8 cellular contexts compared by ENCODE assay signal in the genomic region with DNA sequence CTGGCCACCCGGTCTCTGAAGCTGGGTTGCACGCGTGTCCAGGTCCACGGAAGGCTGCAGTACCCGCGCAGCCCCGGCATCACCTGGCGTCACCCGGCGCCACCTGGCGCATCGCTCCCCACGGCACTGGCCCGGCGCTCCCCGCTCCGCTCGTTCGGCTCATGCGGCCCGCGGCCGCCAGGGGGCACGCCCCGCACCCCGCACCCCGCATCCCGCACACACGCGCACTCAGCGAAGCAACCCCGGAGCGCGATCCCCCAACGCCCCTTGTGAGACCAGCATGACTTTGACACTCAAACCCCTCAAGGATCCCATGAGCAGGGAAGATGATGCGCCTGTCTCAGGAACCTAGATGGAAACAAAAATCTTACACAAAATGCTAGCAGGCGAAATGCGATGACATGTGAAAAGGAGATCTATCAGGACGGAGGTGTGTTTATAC. TPM values are rescaled to one million over a fixed set of nuclear protein-coding genes. Genes with fewer than 3 reads are reported as not detected.
DNase-seq lines count a peak whose midpoint lies in the region; ATAC-seq, FAIRE-seq and TF ChIP-seq lines count a peak whose summit lies in the region.

No MANE protein-coding gene starts in this region.

- FAIRE-seq in K562 (lab: Jason Lieb, UNC) = no peak

- no peak overlapping the region for H3K27ac ChIP-seq in DND-41 (ENCODE audit: low read length)
- no peak overlapping the region for H3K27ac ChIP-seq in K562 (ENCODE audit: extremely low read depth, low read depth, low read length)

- whole genome bisulfite sequencing in K562 (ENCODE audit: insufficient coverage, low coverage, missing lambda C conversion rate) = 3% methylated on average over 33 of the region's 39 CpGs

- H3K9me3 ChIP-seq in DND-41 (ENCODE audit: insufficient read depth, low read length, severe bottlenecking) (no peaks in the 10 kb centered on the region), K562 (replicated peaks; ENCODE audit: control insufficient read depth, insufficient read depth, low read depth, low read length) (no peaks in the 10 kb centered on the region)

- H3K9me1 ChIP-seq in K562 (ENCODE audit: control insufficient read depth, insufficient read depth, low read length) = no peaks in the 10 kb centered on the region

- CTCF ChIA-PET in K562 (lab: Yijun Ruan, JAX; ENCODE audit: low intra/inter-chr PET ratio) = interaction anchor here (0.7 to 4.7 kb wide), 10 partner anchors 17 to 324 kb away, joined by 3 to 50 read pairs (median 13); partner anchors contain the start of gene CAPN5

- H4K20me1 ChIP-seq in DND-41 (ENCODE audit: insufficient read depth, low read length) = no peaks in the 10 kb centered on the region
- H4K20me1 ChIP-seq in K562 (replicated peaks; ENCODE audit: control insufficient read depth, insufficient read depth, low read length) = no peaks in the 10 kb centered on the region

- no peak for DNase-seq in DND-41
- peak in 4 of 5 donors; percentile 31 to 46 (median 38) for DNase-seq in T-helper 1 cell
- peak; percentile 80 to 89 (median 88) for DNase-seq in K562 (ENCODE audit: extremely low read depth in 1 of 4, low spot score in 3 of 4)
- DNase-seq in inferior parietal cortex (ENCODE audit: extremely low spot score) = peak; percentile 24
- peak; percentile 58 for DNase-seq in stimulated activated CD4-positive, alpha-beta T cell treated with anti-CD3 and anti-CD28 coated beads, Interleukin-4, amount 100 ng/mL, for 24 hours
- DNase-seq in KG1 (lab: John Stamatoyannopoulos, UW) = no peak

- no peak overlapping the region for H3K4me2 ChIP-seq in DND-41 (ENCODE audit: insufficient read depth, low read length)
- peak overlapping the region; percentile 71 for H3K4me2 ChIP-seq in K562 (ENCODE audit: insufficient read depth, low read length)

- no peak for TF ChIP-seq POLR2A in K562 (conservative IDR thresholded peaks at IDR 0.05)

- POLR2A ChIA-PET in K562 (lab: Yijun Ruan, JAX) = interaction anchor here (1.0 kb wide), 1 partner anchor 134 kb away, joined by 3 read pairs; no protein-coding TSS in a partner anchor

- no peaks in the 10 kb centered on the region for H3K27me3 ChIP-seq in DND-41 (ENCODE audit: insufficient read depth, low read length, poor library complexity)
- H3K27me3 ChIP-seq in K562 (ENCODE audit: control insufficient read depth in 2 of 2, insufficient read depth in 2 of 2, low read length in 2 of 2) = no peaks in the 10 kb centered on the region

- H2AFZ ChIP-seq in DND-41 (ENCODE audit: low read depth, low read length) (no peak overlapping the region), K562 (ENCODE audit: low read depth, low read length) (peak overlapping the region; percentile 68)

- in situ Hi-C loops in K562 (cut with MboI) = loop anchor here (5.0 to 10.0 kb wide), 3 partner anchors 46 to 321 kb away; no protein-coding TSS in a partner anchor

- peak; percentile 62 to 85 for TF ChIP-seq RAD21 in K562 (CRISPR knock-in tag; conservative IDR thresholded peaks at IDR 0.05 in 1 of 2, IDR thresholded peaks at IDR 0.05 in 1 of 2)

- H3K4me3 ChIP-seq in DND-41 (ENCODE audit: low read depth in 1 of 2, low read length in 2 of 2) = no peak overlapping the region
- peak overlapping the region; percentile 0; the same call in 1 of the 2 replicates for H3K4me3 ChIP-seq in K562

- H3K79me2 ChIP-seq in DND-41 (ENCODE audit: insufficient read depth, low read length) (no peaks in the 10 kb centered on the region), K562 (ENCODE audit: control insufficient read depth, insufficient read depth, low read length) (no peaks in the 10 kb centered on the region)

- TF ChIP-seq EP300 in K562 (IDR thresholded peaks at IDR 0.05; ENCODE audit: low read length) = no peak

- peaks cover 6% of the 10 kb centered on the region for H3K4me1 ChIP-seq in DND-41 (ENCODE audit: insufficient read depth, low read length)
- peaks cover 3 to 6% of the 10 kb centered on the region in 2 experiments; a peak in 4 of 5 replicates for H3K4me1 ChIP-seq in K562 (replicated peaks in 1 of 2; ENCODE audit: control insufficient read depth in 2 of 2, insufficient read depth in 2 of 2, low read length in 2 of 2)

- intact Hi-C loops in K562 (cut with micrococcal nuclease) = loop anchor here (1.0 to 5.0 kb wide), 5 partner anchors 67 to 311 kb away; no protein-coding TSS in a partner anchor

- TF ChIP-seq CTCF in DND-41 (IDR thresholded peaks at IDR 0.05; ENCODE audit: borderline replicate concordance, extremely low read depth, low read length, poor library complexity, severe bottlenecking) (peak; percentile 1), K562 (IDR thresholded peaks at IDR 0.05 in 2 of 3, conservative IDR thresholded peaks at IDR 0.05 in 1 of 3; ENCODE audit: insufficient read depth in 2 of 3, low read depth in 1 of 3, low read length in 3 of 3) (peak; percentile 89 to 98 (median 96))

- ATAC-seq in DND-41 (ENCODE audit: insufficient read depth, low read depth) (no peak), HG03103 (IDR thresholded peaks at IDR 0.05; ENCODE audit: low read depth, unreplicated experiment) (peak; percentile 43), K562 (peak; percentile 94), HG02884 (IDR thresholded peaks at IDR 0.05; ENCODE audit: unreplicated experiment) (no peak)

- H3K36me3 ChIP-seq in DND-41 (ENCODE audit: insufficient read depth, low read length) = no peaks in the 10 kb centered on the region
- H3K36me3 ChIP-seq in K562 (ENCODE audit: control insufficient read depth, insufficient read depth, low read length) = no peaks in the 10 kb centered on the region

- no TSS peak for BruUV-seq in K562 (replicated peaks; lab: Mats Ljungman, UMichigan)

- no peak overlapping the region for H3K9ac ChIP-seq in DND-41 (ENCODE audit: low read depth, low read length)
- 0 out of 4 replicates have a peak overlapping the region, but pooled peaks of 1 of the 2 experiments have one; percentile 22 for H3K9ac ChIP-seq in K562 (ENCODE audit: insufficient read depth in 1 of 2, low read depth in 2 of 2, low read length in 2 of 2)

TF ChIP-seq in K562, 482 proteins besides CTCF, POLR2A, EP300 and RAD21 (continues in another document):
- TF ChIP-seq ZNF282 (CRISPR knock-in tag; IDR thresholded peaks at IDR 0.05) = no peak
- peak; percentile 34; the same call in 1 of the 2 replicates for TF ChIP-seq ARID2 (IDR thresholded peaks at IDR 0.05)

RNA-seq across cellular contexts. Expression of gene B3GNT6, which starts 11.9 kb away (rescaled TPM):
- total RNA-seq in K562 (2011; cell fraction: chromatin; rRNA removed; ENCODE audit: low replicate concordance) = 0.21 and 0.25 TPM in 2 replicates
- total RNA-seq in K562 (2011; cell fraction: nucleolus; rRNA removed) = 0.33 TPM in 1 of 2 replicates, not detected in the other
- total RNA-seq in K562 (2011; cell fraction: nucleoplasm; rRNA removed) = not detected in 2 replicates
- not detected in 2 replicates for total RNA-seq in K562 (2014; rRNA removed)
- total RNA-seq in K562 (2014; rRNA removed; fragmentation: Illumina TruSeq; extraction: Trizol) = not detected in 2 replicates
- total RNA-seq in K562 (2015; rRNA removed; fragmentation: Illumina TruSeq; extraction: Trizol) = not detected in 2 replicates
- not detected in 2 replicates for total RNA-seq in K562 (2021)
- polyA plus RNA-seq in K562 (2011; rRNA removed) = 0.03 and 0.04 TPM in 2 replicates
- 0.03 and 0.12 TPM in 2 replicates for polyA plus RNA-seq in K562 (2011; cell fraction: cytosol; rRNA removed)
- polyA plus RNA-seq in K562 (2011; cell fraction: nucleus; rRNA removed) = not detected in 2 replicates
- 0.04 and 0.05 TPM in 2 replicates for polyA plus RNA-seq in K562 (2012)
- polyA plus RNA-seq in K562 (2014; fragmentation: Illumina TruSeq; extraction: Trizol) = not detected in 2 replicates
- not detected for polyA plus RNA-seq in K562 (2014; fragmentation: Nextera tagmentation; extraction: Ambion mirVana)
- not detected in 2 replicates for polyA plus RNA-seq in K562 (2014; rRNA removed)
- not detected in 2 replicates for polyA minus RNA-seq in K562 (2011; rRNA and poly(A)+ RNA removed)
- not detected in 2 replicates for polyA minus RNA-seq in K562 (2011; cell fraction: cytosol; rRNA and poly(A)+ RNA removed)
- not detected in 2 replicates for polyA minus RNA-seq in K562 (2011; cell fraction: nucleus; rRNA and poly(A)+ RNA removed)

RNA-seq across cellular contexts. Expression of gene CAPN5, which starts 20.7 kb away (rescaled TPM):
- 1.3 and 7.9 TPM in 2 replicates for total RNA-seq in K562 (2011; cell fraction: chromatin; rRNA removed; ENCODE audit: low replicate concordance)
- total RNA-seq in K562 (2011; cell fraction: nucleolus; rRNA removed) = 2.8 TPM in 2 replicates
- total RNA-seq in K562 (2011; cell fraction: nucleoplasm; rRNA removed) = 4.2 and 4.4 TPM in 2 replicates
- 0.36 TPM in 1 of 2 replicates, not detected in the other for total RNA-seq in K562 (2014; rRNA removed)
- total RNA-seq in K562 (2014; rRNA removed; fragmentation: Illumina TruSeq; extraction: Trizol) = 0.04 TPM in 1 of 2 replicates, not detected in the other
- 0.14 TPM in 1 of 2 replicates, not detected in the other for total RNA-seq in K562 (2015; rRNA removed; fragmentation: Illumina TruSeq; extraction: Trizol)
- total RNA-seq in K562 (2021) = 0.40 and 0.44 TPM in 2 replicates
- 0.43 and 1.7 TPM in 2 replicates for polyA plus RNA-seq in K562 (2011; rRNA removed)
- 0.49 and 0.81 TPM in 2 replicates for polyA plus RNA-seq in K562 (2011; cell fraction: cytosol; rRNA removed)
- 4.4 and 6.0 TPM in 2 replicates for polyA plus RNA-seq in K562 (2011; cell fraction: nucleus; rRNA removed)
- 1.00 and 1.3 TPM in 2 replicates for polyA plus RNA-seq in K562 (2012)
- 0.13 and 0.44 TPM in 2 replicates for polyA plus RNA-seq in K562 (2014; fragmentation: Illumina TruSeq; extraction: Trizol)
- polyA plus RNA-seq in K562 (2014; fragmentation: Nextera tagmentation; extraction: Ambion mirVana) = not detected
- polyA plus RNA-seq in K562 (2014; rRNA removed) = 0.05 and 0.12 TPM in 2 replicates
- 0.53 and 0.84 TPM in 2 replicates for polyA minus RNA-seq in K562 (2011; rRNA and poly(A)+ RNA removed)
- 0.86 and 3.5 TPM in 2 replicates for polyA minus RNA-seq in K562 (2011; cell fraction: cytosol; rRNA and poly(A)+ RNA removed)
- 1.5 and 3.6 TPM in 2 replicates for polyA minus RNA-seq in K562 (2011; cell fraction: nucleus; rRNA and poly(A)+ RNA removed)

RNA-seq across cellular contexts. Expression of gene OMP, which starts 56.6 kb away (rescaled TPM):
- total RNA-seq in K562 (2011; cell fraction: chromatin; rRNA removed; ENCODE audit: low replicate concordance) = 2.0 and 3.9 TPM in 2 replicates
- total RNA-seq in K562 (2011; cell fraction: nucleolus; rRNA removed) = 2.4 and 4.2 TPM in 2 replicates
- total RNA-seq in K562 (2011; cell fraction: nucleoplasm; rRNA removed) = 1.1 and 1.8 TPM in 2 replicates
- total RNA-seq in K562 (2014; rRNA removed) (not detected in 2 replicates), K562 (2014; rRNA removed; fragmentation: Illumina TruSeq; extraction: Trizol) (not detected in 2 replicates), K562 (2015; rRNA removed; fragmentation: Illumina TruSeq; extraction: Trizol) (not detected in 2 replicates), K562 (2021) (not detected in 2 replicates)
- polyA plus RNA-seq in K562 (2011; rRNA removed) (not detected in 2 replicates), K562 (2014; fragmentation: Illumina TruSeq; extraction: Trizol) (not detected in 2 replicates), K562 (2014; fragmentation: Nextera tagmentation; extraction: Ambion mirVana) (not detected), K562 (2014; rRNA removed) (not detected in 2 replicates)
- polyA plus RNA-seq in K562 (2011; cell fraction: cytosol; rRNA removed) = not detected in 2 replicates
- polyA plus RNA-seq in K562 (2011; cell fraction: nucleus; rRNA removed) = 0.74 and 0.86 TPM in 2 replicates
- polyA plus RNA-seq in K562 (2012) = 0.33 TPM in 1 of 2 replicates, not detected in the other
- not detected in 2 replicates for polyA minus RNA-seq in K562 (2011; rRNA and poly(A)+ RNA removed)
- not detected in 2 replicates for polyA minus RNA-seq in K562 (2011; cell fraction: cytosol; rRNA and poly(A)+ RNA removed)
- 1.4 TPM in 1 of 2 replicates, not detected in the other for polyA minus RNA-seq in K562 (2011; cell fraction: nucleus; rRNA and poly(A)+ RNA removed)

Comparison
In these comparisons a context has a peak if more than half of its experiments do, and no peak if none do; other contexts are left out.
1. ATAC-seq: peak in HG03103 (single experiment) and K562 (single experiment); none in DND-41 (single experiment) and HG02884 (single experiment).
2. DNase-seq: peak in T-helper 1 cell (4 of 5), K562 (4 of 4), inferior parietal cortex (single experiment) and stimulated activated CD4-positive, alpha-beta T cell treated with anti-CD3 and anti-CD28 coated beads, Interleukin-4, amount 100 ng/mL, for 24 hours (single experiment); none in DND-41 (single experiment) and KG1 (single experiment).